In the genomic region with DNA sequence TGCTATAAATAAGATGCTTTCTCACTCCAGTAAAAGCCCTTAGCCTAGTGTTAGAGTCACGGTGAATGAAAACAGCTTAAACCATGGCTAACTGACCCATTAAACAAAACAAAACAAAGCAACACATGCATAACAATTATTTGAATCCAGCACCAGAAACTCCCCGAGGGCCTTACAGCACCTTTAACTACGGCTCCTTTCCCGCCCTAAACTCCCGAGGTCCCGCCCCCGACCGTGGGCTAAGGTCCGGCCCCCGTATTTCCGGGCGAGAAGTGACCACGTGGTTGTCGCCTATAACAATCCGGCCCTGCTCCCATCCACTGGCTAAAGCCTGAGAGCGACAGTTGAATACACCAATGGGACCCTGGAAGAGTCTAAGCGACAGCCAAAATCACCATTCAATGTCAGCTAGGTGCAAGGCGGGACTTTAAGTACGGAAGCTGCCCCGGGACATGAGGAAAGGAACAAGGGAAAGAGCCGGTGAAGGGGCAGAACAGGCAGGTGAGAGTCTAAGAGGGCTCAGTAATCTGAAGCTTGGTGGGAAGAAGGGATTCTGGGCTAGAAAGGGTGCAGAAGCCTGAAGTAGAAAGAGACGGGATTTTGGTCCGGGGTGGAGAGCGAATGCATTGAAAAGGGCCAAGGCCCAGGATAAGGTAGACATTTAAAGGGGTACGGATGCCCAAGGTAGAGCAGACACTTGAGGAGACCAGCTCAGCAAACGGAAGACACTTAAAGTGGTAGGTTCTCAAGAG, we compare ENCODE assay signal across 1 cellular context.
TF ChIP-seq lines count a peak whose summit lies in the region.

A gene (plus strand): TSS at position 448 of the 752 bp plus-strand sequence. CDS start 351 bp downstream, outside the sequence.

TF ChIP-seq in SK-N-SH, 30 proteins besides CTCF, POLR2A, EP300 and RAD21 (continued from another document):
- TF ChIP-seq, protein P1, sequence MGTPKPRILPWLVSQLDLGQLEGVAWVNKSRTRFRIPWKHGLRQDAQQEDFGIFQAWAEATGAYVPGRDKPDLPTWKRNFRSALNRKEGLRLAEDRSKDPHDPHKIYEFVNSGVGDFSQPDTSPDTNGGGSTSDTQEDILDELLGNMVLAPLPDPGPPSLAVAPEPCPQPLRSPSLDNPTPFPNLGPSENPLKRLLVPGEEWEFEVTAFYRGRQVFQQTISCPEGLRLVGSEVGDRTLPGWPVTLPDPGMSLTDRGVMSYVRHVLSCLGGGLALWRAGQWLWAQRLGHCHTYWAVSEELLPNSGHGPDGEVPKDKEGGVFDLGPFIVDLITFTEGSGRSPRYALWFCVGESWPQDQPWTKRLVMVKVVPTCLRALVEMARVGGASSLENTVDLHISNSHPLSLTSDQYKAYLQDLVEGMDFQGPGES (IDR thresholded peaks at IDR 0.05; ENCODE audit: low read depth, low read length), result peak; percentile 98
- TF ChIP-seq, protein P2, sequence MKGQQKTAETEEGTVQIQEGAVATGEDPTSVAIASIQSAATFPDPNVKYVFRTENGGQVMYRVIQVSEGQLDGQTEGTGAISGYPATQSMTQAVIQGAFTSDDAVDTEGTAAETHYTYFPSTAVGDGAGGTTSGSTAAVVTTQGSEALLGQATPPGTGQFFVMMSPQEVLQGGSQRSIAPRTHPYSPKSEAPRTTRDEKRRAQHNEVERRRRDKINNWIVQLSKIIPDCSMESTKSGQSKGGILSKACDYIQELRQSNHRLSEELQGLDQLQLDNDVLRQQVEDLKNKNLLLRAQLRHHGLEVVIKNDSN (IDR thresholded peaks at IDR 0.05; ENCODE audit: borderline replicate concordance, low read depth), result peak; percentile 95
- peak; percentile 96 for TF ChIP-seq MXI1 (IDR thresholded peaks at IDR 0.05; ENCODE audit: low read depth, low read length)
- TF ChIP-seq, protein P3, sequence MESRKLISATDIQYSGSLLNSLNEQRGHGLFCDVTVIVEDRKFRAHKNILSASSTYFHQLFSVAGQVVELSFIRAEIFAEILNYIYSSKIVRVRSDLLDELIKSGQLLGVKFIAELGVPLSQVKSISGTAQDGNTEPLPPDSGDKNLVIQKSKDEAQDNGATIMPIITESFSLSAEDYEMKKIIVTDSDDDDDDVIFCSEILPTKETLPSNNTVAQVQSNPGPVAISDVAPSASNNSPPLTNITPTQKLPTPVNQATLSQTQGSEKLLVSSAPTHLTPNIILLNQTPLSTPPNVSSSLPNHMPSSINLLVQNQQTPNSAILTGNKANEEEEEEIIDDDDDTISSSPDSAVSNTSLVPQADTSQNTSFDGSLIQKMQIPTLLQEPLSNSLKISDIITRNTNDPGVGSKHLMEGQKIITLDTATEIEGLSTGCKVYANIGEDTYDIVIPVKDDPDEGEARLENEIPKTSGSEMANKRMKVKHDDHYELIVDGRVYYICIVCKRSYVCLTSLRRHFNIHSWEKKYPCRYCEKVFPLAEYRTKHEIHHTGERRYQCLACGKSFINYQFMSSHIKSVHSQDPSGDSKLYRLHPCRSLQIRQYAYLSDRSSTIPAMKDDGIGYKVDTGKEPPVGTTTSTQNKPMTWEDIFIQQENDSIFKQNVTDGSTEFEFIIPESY (IDR thresholded peaks at IDR 0.05; ENCODE audit: borderline replicate concordance, low read depth), result peak; percentile 86
- TF ChIP-seq YY1 (IDR thresholded peaks at IDR 0.05; ENCODE audit: low read depth), result no peak
- TF ChIP-seq, protein P4, sequence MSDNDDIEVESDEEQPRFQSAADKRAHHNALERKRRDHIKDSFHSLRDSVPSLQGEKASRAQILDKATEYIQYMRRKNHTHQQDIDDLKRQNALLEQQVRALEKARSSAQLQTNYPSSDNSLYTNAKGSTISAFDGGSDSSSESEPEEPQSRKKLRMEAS (IDR thresholded peaks at IDR 0.05; ENCODE audit: low read depth), result peak; percentile 96
TF ChIP-seq in SK-N-SH: peak in this region for 15.
